ENCODE assay signal across 13 cellular contexts in genomic region chr2:71560286-71561011, GRCh38.
"Had no signal": no experiment of that assay in that cellular context is flagged by ENCODE, and none has a peak within 500 bp of the region (broad histone marks: within the 10 kb centered on the region; RNA-seq: fewer than 3 reads in every experiment).

No MANE protein-coding gene starts in this region.

- DNase-seq: activated CD4-positive, alpha-beta T cell treated with anti-CD3 and anti-CD28 coated beads, Interleukin-2, amount 50 U/mL, for 1 hour; activated CD4-positive, CD25-positive, alpha-beta regulatory T cell; amniotic stem cell; esophagus squamous epithelium; foreskin fibroblast; islet precursor cell; sigmoid colon; stimulated activated CD4-positive, alpha-beta T cell treated with anti-CD3 and anti-CD28 coated beads, Interleukin-2, amount 100 ng/mL, for 24 hours; stimulated activated naive CD4-positive, alpha-beta T cell treated with Interleukin-2 at 50 U/mL for 16 hours; upper lobe of left lung had no signal

- H3K27ac ChIP-seq: esophagus squamous epithelium, sigmoid colon, upper lobe of left lung had no signal

- H3K4me1 ChIP-seq: esophagus squamous epithelium, upper lobe of left lung had no signal

- H3K9me3 ChIP-seq: esophagus squamous epithelium, sigmoid colon, upper lobe of left lung had no signal

- H3K36me3 Mint-ChIP-seq: activated naive CD4-positive, alpha-beta T cell treated with anti-CD3 and anti-CD28 coated beads, Interleukin-2, amount 50 U/mL, for 72 hours; brain had no signal

- H3K27ac Mint-ChIP-seq: activated naive CD4-positive, alpha-beta T cell treated with anti-CD3 and anti-CD28 coated beads, Interleukin-2, amount 50 U/mL, for 72 hours had no signal

- H3K4me3 Mint-ChIP-seq: brain had no signal

- H3K9me3 Mint-ChIP-seq: activated naive CD4-positive, alpha-beta T cell treated with anti-CD3 and anti-CD28 coated beads, Interleukin-2, amount 50 U/mL, for 72 hours had no signal

- H3K4me3 ChIP-seq: esophagus squamous epithelium, sigmoid colon, upper lobe of left lung had no signal

- FAIRE-seq: endometrium had no signal

- ATAC-seq: activated naive CD4-positive, alpha-beta T cell treated with anti-CD3 and anti-CD28 coated beads, Interleukin-2, amount 50 U/mL, for 72 hours had no signal

- H3K27me3 ChIP-seq: sigmoid colon, upper lobe of left lung had no signal
